In genomic region chr12:55931780-55932545, GRCh38 we compare ENCODE assay signal across 7 cellular contexts. TPM values are rescaled to one million over a fixed set of nuclear protein-coding genes. Genes with fewer than 3 reads are reported as not detected.
A peak's percentile ranks its signal among the peaks of the same experiment; 100 is the strongest.
DNase-seq lines count a peak whose midpoint lies in the region; ATAC-seq and TF ChIP-seq lines count a peak whose summit lies in the region.

No MANE protein-coding gene starts in this region.

- H3K36me3 ChIP-seq in adrenal gland (replicated peaks in 1 of 2), result no peaks in the 10 kb centered on the region
- H3K36me3 ChIP-seq in heart right ventricle, result peaks cover 0 to 3% (median 0%) of the 10 kb centered on the region in 9 donors

- 0 to 3% (median 1%) methylated on average over 18 to 60 of the region's 60 CpGs for WGBS in adrenal gland, 4 donors
- 1% methylated on average over 53 to 56 of the region's 60 CpGs for WGBS in heart right ventricle, 2 donors

- H3K27me3 ChIP-seq in adrenal gland (no peaks in the 10 kb centered on the region), heart right ventricle (no peaks in the 10 kb centered on the region)

- TF ChIP-seq CTCF in GM12864 (IDR thresholded peaks at IDR 0.05; ENCODE audit: low read depth, low read length, missing control alignments), result no peak
- TF ChIP-seq CTCF in adrenal gland (IDR thresholded peaks at IDR 0.05), result no peak
- TF ChIP-seq CTCF in heart right ventricle (IDR thresholded peaks at IDR 0.05), result no peak
- no peak for TF ChIP-seq CTCF in osteocyte (IDR thresholded peaks at IDR 0.05)

- peak overlapping the region; percentile 93 for H3K4me3 Mint-ChIP-seq in osteocyte (ENCODE audit: unreplicated experiment)

- DNase-seq in GM12864 (ENCODE audit: low read depth), result no peak
- DNase-seq in NCI-H2227 (lab: John Stamatoyannopoulos, UW; ENCODE audit: unreplicated experiment), result peak; percentile 56
- DNase-seq in adrenal gland, result peak in 6 of 7 donors; percentile 18 to 63 (median 56)
- DNase-seq in heart right ventricle, result peak; percentile 54 to 70
- DNase-seq in osteocyte (ENCODE audit: extremely low spot score, unreplicated experiment), result peak; percentile 86

- peaks cover 44% of the 10 kb centered on the region for H3K4me1 Mint-ChIP-seq in osteocyte (ENCODE audit: unreplicated experiment)

- ATAC-seq in heart right ventricle, result peak; percentile 36 to 65 (median 60)
- ATAC-seq in HG02678 (IDR thresholded peaks at IDR 0.05; ENCODE audit: unreplicated experiment), result no peak
- ATAC-seq in HG03135 (IDR thresholded peaks at IDR 0.05; ENCODE audit: unreplicated experiment), result no peak

- H3K4me1 ChIP-seq in adrenal gland (replicated peaks in 1 of 2) (peaks cover 26 to 51% of the 10 kb centered on the region in 2 donors), heart right ventricle (peaks cover 0 to 68% (median 27%) of the 10 kb centered on the region in 9 donors)

- peak overlapping the region; percentile 82 for H3K4me3 ChIP-seq in GM12864 (ENCODE audit: low read depth, low read length)
- H3K4me3 ChIP-seq in adrenal gland, result peak overlapping the region in 3 of 4 donors; percentile 18 to 89 (median 86)
- peak overlapping the region; percentile 30 to 83 (median 76) for H3K4me3 ChIP-seq in heart right ventricle

- H3K27ac ChIP-seq in adrenal gland (peak overlapping the region in 4 of 5 donors; percentile 54 to 78 (median 60)), heart right ventricle (peak overlapping the region; percentile 34 to 99 (median 74))

- intact Hi-C loops in adrenal gland (cut with DNase I), result loop anchor here in 1 of 2 donors (5.0 kb wide), 1 partner anchor 110 kb away; no protein-coding TSS in a partner anchor
- intact Hi-C loops in heart right ventricle (cut with DNase I), result loop anchor here in 6 of 10 donors (2.0 to 10.0 kb wide), 8 partner anchors 97 to 197 kb away; partner anchors contain the start of genes DNAJC14 (in 2 of the 6), GDF11 (in 1 of the 6), ORMDL2 (in 1 of the 6) and RPS26 (in 1 of the 6)

- peaks cover under 1% of the 10 kb centered on the region for H3K36me3 Mint-ChIP-seq in osteocyte (ENCODE audit: unreplicated experiment)

- H3K9me3 ChIP-seq in adrenal gland (replicated peaks in 1 of 3) (no peaks in the 10 kb centered on the region), heart right ventricle (no peaks in the 10 kb centered on the region)

- TF ChIP-seq POLR2A in adrenal gland (IDR thresholded peaks at IDR 0.05), result no peak

- no peaks in the 10 kb centered on the region for H3K27me3 Mint-ChIP-seq in osteocyte (ENCODE audit: unreplicated experiment)

- H3K9me3 Mint-ChIP-seq in osteocyte (ENCODE audit: unreplicated experiment), result no peaks in the 10 kb centered on the region

- H3K27ac Mint-ChIP-seq in osteocyte (ENCODE audit: unreplicated experiment), result peak overlapping the region; percentile 99

RNA-seq across cellular contexts. Expression of gene DGKA, which starts 1.0 kb away (rescaled TPM):
- total RNA-seq in adrenal gland (100 to 1,000 TPM in 1 of 8 donors, 10 to 100 TPM in 7; 16.0 to 116 (median 31.7) TPM), heart right ventricle (10 to 100 TPM in 3 of 10 donors, 1 to 10 TPM in 7; 4.6 to 15.5 (median 7.0) TPM), osteocyte (63.0 and 70.1 TPM in 2 replicates)
- polyA plus RNA-seq in adrenal gland (10 to 100 TPM; 21.1 to 99.8 (median 66.2) TPM), heart right ventricle (10 to 100 TPM in 1 of 2 donors, 1 to 10 TPM in 1; 6.4 to 17.3 TPM)

RNA-seq across cellular contexts. Expression of gene PYM1, which starts 4.3 kb away (rescaled TPM):
- total RNA-seq in adrenal gland (10 to 100 TPM; 32.1 to 49.5 (median 37.7) TPM), heart right ventricle (10 to 100 TPM; 10.9 to 19.6 (median 16.7) TPM), osteocyte (18.2 and 20.5 TPM in 2 replicates)
- polyA plus RNA-seq in adrenal gland (10 to 100 TPM; 48.3 to 59.1 (median 49.0) TPM), heart right ventricle (10 to 100 TPM; 20.4 to 48.6 TPM)

RNA-seq across cellular contexts. Expression of gene PMEL, which starts 33.9 kb away (rescaled TPM):
- 1 to 10 TPM in 5 of 8 donors, under 1 TPM in 2, not detected in 1; 0.35 to 3.8 (median 1.3) TPM for total RNA-seq in adrenal gland
- polyA plus RNA-seq in adrenal gland, result 1 to 10 TPM in 2 of 3 donors, under 1 TPM in 1; 0.77 to 1.5 (median 1.0) TPM
- total RNA-seq in heart right ventricle, result 1 to 10 TPM in 2 of 10 donors, under 1 TPM in 8; 0.26 to 1.3 (median 0.58) TPM
- under 1 TPM; 0.49 to 0.66 TPM for polyA plus RNA-seq in heart right ventricle
- 1.0 and 1.4 TPM in 2 replicates for total RNA-seq in osteocyte

RNA-seq across cellular contexts. Expression of gene CDK2, which starts 34.7 kb away (rescaled TPM):
- total RNA-seq in adrenal gland (10 to 100 TPM in 7 of 8 donors, 1 to 10 TPM in 1; 6.3 to 22.8 (median 18.4) TPM), heart right ventricle (10 to 100 TPM in 4 of 10 donors, 1 to 10 TPM in 6; 5.1 to 15.2 (median 8.4) TPM), osteocyte (27.3 and 29.6 TPM in 2 replicates)
- polyA plus RNA-seq in adrenal gland (10 to 100 TPM in 1 of 3 donors, 1 to 10 TPM in 2; 6.0 to 16.5 (median 9.2) TPM), heart right ventricle (10 to 100 TPM in 1 of 2 donors, 1 to 10 TPM in 1; 6.9 to 18.4 TPM)

RNA-seq across cellular contexts. Expression of gene RAB5B, which starts 41.9 kb away (rescaled TPM):
- total RNA-seq in adrenal gland (100 to 1,000 TPM in 5 of 8 donors, 10 to 100 TPM in 3; 77.6 to 134 (median 112) TPM), heart right ventricle (100 to 1,000 TPM; 107 to 137 (median 122) TPM), osteocyte (126 and 134 TPM in 2 replicates)
- polyA plus RNA-seq in adrenal gland (100 to 1,000 TPM in 1 of 3 donors, 10 to 100 TPM in 2; 34.4 to 137 (median 43.6) TPM), heart right ventricle (10 to 100 TPM; 35.3 to 62.4 TPM)

Comparison
In these comparisons a context has a peak if more than half of its experiments do, and no peak if none do; other contexts are left out.
1. ATAC-seq: peak in heart right ventricle (8 of 8); none in HG02678 (single experiment) and HG03135 (single experiment).
2. Peak in every context shown above with its lines, with median percentiles within 50 percentile points of each other: H3K4me3 ChIP-seq.